20 cellular contexts compared by ENCODE assay signal in the genomic region with DNA sequence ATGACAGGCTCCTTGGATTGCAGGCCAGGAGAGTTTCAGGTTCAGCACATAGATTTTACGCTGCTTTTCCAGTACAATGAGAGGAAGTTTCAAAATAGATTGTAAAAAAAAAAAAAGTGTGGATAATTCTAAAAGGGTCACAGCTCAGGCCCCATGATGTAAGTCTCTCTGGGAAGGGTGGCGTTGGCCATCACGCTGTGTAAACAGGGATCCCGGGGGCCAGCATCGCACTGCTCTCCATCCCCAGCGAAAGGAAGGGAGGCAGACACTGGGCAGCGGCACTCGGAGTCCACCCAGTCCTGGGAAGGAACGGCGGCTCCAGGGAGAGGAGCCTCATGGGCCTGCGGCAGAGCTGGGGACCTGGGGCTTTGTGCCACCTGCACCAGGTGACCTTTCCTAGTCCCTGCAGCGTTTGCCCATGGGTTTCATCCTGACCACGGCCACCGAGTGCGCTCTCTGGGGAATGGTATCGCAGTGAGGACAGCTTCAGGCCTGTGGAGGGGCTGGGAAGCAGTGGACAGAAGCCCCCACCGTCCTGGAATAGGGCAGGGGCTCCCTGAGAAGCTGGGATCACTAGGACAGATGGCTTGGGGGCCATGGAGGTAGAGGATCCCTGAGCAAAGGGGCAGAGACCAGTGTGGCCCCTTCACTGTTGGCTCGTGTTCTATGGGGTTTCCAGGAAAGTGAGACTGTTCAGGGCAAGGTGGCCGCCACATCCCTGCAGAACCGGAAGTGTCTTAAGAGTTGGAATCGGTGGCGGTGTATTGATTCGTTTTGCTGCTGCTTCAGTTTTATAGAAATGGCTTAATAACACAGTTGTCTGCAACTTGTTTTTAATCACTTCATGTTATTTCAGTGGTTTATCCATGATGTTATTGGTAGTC. TPM values are rescaled to one million over a fixed set of nuclear protein-coding genes. Genes with fewer than 3 reads are reported as not detected.
DNase-seq lines count a peak whose midpoint lies in the region; ATAC-seq and TF ChIP-seq lines count a peak whose summit lies in the region.
"Had no signal": no experiment of that assay in that cellular context is flagged by ENCODE, and none has a peak within 500 bp of the region (broad histone marks: within the 10 kb centered on the region; RNA-seq: fewer than 3 reads in every experiment).

No MANE protein-coding gene starts in this region.

- no peak overlapping the region for H3K4me3 Mint-ChIP-seq in brain
- H3K4me3 Mint-ChIP-seq: activated naive CD8-positive, alpha-beta T cell treated with anti-CD3 and anti-CD28 coated beads for 36 hours; activated T-cell treated with anti-CD3 and anti-CD28 coated beads, Interleukin-2, amount 50 U/mL, for 72 hours; CD8-positive, alpha-beta memory T cell; H9 had no signal

- H4K20me1 ChIP-seq in BLaER1 = peaks cover 100% of the 10 kb centered on the region

- DNase-seq in left lobe of liver (ENCODE audit: low spot score) (no peak), NCI-H524 treated with DMSO at 0.1 percent for 48 hours (lab: John Stamatoyannopoulos, UW) (no peak), SW480 (ENCODE audit: low spot score) (no peak), coronary artery (ENCODE audit: low spot score) (no peak)
- DNase-seq: activated CD4-positive, alpha-beta T cell treated with anti-CD3 and anti-CD28 coated beads for 48 hours; activated naive CD8-positive, alpha-beta T cell treated with anti-CD3 and anti-CD28 coated beads for 36 hours; activated T-cell treated with anti-CD3 and anti-CD28 coated beads, Interleukin-2, amount 50 U/mL, for 72 hours; CD8-positive, alpha-beta memory T cell; H9; NCI-H1417; NCI-H2171; NCI-H82; transverse colon had no signal

- H3K4me1 ChIP-seq in BLaER1 (peaks cover 71% of the 10 kb centered on the region), rectal smooth muscle tissue (ENCODE audit: control insufficient read depth, insufficient read depth, low read length) (no peaks in the 10 kb centered on the region)

- peak overlapping the region; percentile 16; the same call in 1 of the 2 replicates for H3K27ac ChIP-seq in BLaER1
- peak overlapping the region; percentile 22 for H3K27ac ChIP-seq in rectal smooth muscle tissue (ENCODE audit: low read depth, low read length)
- H3K27ac ChIP-seq in coronary artery = peak overlapping the region in 1 of 2 donors; percentile 52
- H3K27ac ChIP-seq: hepatocyte, transverse colon had no signal

- no peaks in the 10 kb centered on the region for H3K9me3 ChIP-seq in BLaER1
- H3K9me3 ChIP-seq: transverse colon had no signal

- H3K27me3 ChIP-seq in BLaER1 = no peaks in the 10 kb centered on the region
- no peaks in the 10 kb centered on the region for H3K27me3 ChIP-seq in rectal smooth muscle tissue (ENCODE audit: control insufficient read depth, insufficient read depth, low read length)
- H3K27me3 ChIP-seq: hepatocyte, transverse colon had no signal

- no peak overlapping the region for H3K4me2 ChIP-seq in BLaER1
- H3K4me2 ChIP-seq: hepatocyte had no signal

- H3K27me3 Mint-ChIP-seq in brain = no peaks in the 10 kb centered on the region
- H3K27me3 Mint-ChIP-seq: CD8-positive, alpha-beta memory T cell had no signal

- TF ChIP-seq CTCF in brain (conservative IDR thresholded peaks at IDR 0.05) = no peak
- TF ChIP-seq CTCF in coronary artery (IDR thresholded peaks at IDR 0.05) = no peak

- peaks cover 34% of the 10 kb centered on the region for H3K4me1 Mint-ChIP-seq in brain

- H3K36me3 ChIP-seq in BLaER1 (peaks cover 40% of the 10 kb centered on the region), rectal smooth muscle tissue (ENCODE audit: control insufficient read depth, insufficient read depth, low read length) (no peaks in the 10 kb centered on the region)
- H3K36me3 ChIP-seq: transverse colon had no signal

- H3K9ac ChIP-seq in BLaER1 (no peak overlapping the region), rectal smooth muscle tissue (ENCODE audit: low read length) (no peak overlapping the region)

- peak overlapping the region in 3 of 5 experiments; percentile 33 to 76 (median 41) for H3K27ac Mint-ChIP-seq in brain
- H3K27ac Mint-ChIP-seq: activated naive CD8-positive, alpha-beta T cell treated with anti-CD3 and anti-CD28 coated beads for 36 hours; activated T-cell treated with anti-CD3 and anti-CD28 coated beads, Interleukin-2, amount 50 U/mL, for 72 hours had no signal

- ATAC-seq in left lobe of liver (peak; percentile 15), GM18907 (IDR thresholded peaks at IDR 0.05; ENCODE audit: unreplicated experiment) (no peak)
- ATAC-seq: activated T-cell treated with anti-CD3 and anti-CD28 coated beads, Interleukin-2, amount 50 U/mL, for 72 hours; Panc1; SK-N-SH treated with all-trans-retinoic acid at 6 μM for 48 hours had no signal

- peaks cover 5 to 27% (median 7%) of the 10 kb centered on the region in 5 experiments for H3K9me3 Mint-ChIP-seq in brain
- H3K9me3 Mint-ChIP-seq: activated naive CD8-positive, alpha-beta T cell treated with anti-CD3 and anti-CD28 coated beads for 36 hours; activated T-cell treated with anti-CD3 and anti-CD28 coated beads, Interleukin-2, amount 50 U/mL, for 72 hours; CD8-positive, alpha-beta memory T cell; H9 had no signal

- H3K4me3 ChIP-seq in BLaER1 (no peak overlapping the region), rectal smooth muscle tissue (ENCODE audit: low read length) (no peak overlapping the region), coronary artery (no peak overlapping the region)
- H3K4me3 ChIP-seq: hepatocyte, transverse colon had no signal

- H3K36me3 Mint-ChIP-seq in brain = peaks cover 68% of the 10 kb centered on the region
- H3K36me3 Mint-ChIP-seq: activated naive CD8-positive, alpha-beta T cell treated with anti-CD3 and anti-CD28 coated beads for 36 hours had no signal

RNA-seq across cellular contexts. Expression of gene RGS12, which starts 38.9 kb away (rescaled TPM):
- polyA plus RNA-seq in brain (ENCODE audit: insufficient read depth, low read depth, low replicate concordance) = 59.4 TPM
- total RNA-seq in left lobe of liver = 29.3 TPM
